8 cellular contexts compared by ENCODE assay signal in genomic region chr7:3300651-3301471, GRCh38.
DNase-seq lines count a peak whose midpoint lies in the region; ATAC-seq lines count a peak whose summit lies in the region.

Gene SDK1, plus strand, starts transcription at chr7:3301252. Its CDS starts 335 bp downstream, at chr7:3301587.

- H3K4me1 ChIP-seq in BLaER1 treated with 17β-estradiol and CSF1 and Interleukin-3, amounts not matched to agents 10 nM and 100 nM: peaks cover 0 to 18% (median 7%) of the 10 kb centered on the region in 10 experiments; a peak in 12 of 20 replicates
- peaks cover 3 to 5% of the 10 kb centered on the region in 2 donors for H3K4me1 ChIP-seq in mucosa of rectum (ENCODE audit: control insufficient read depth in 2 of 2, insufficient read depth in 2 of 2, low read length in 2 of 2)

- no peaks in the 10 kb centered on the region for H3K36me3 ChIP-seq in BLaER1 treated with 17β-estradiol and CSF1 and Interleukin-3, amounts not matched to agents 10 nM and 100 nM
- no peaks in the 10 kb centered on the region for H3K36me3 ChIP-seq in mucosa of rectum (ENCODE audit: control insufficient read depth in 2 of 2, insufficient read depth in 2 of 2, low read length in 2 of 2)

- peak within 1 kb of the TSS in 9 of 11 experiments; percentile 35 to 63 (median 43); a peak in 12 of 22 replicates for H3K27ac ChIP-seq in BLaER1 treated with 17β-estradiol and CSF1 and Interleukin-3, amounts not matched to agents 10 nM and 100 nM
- H3K27ac ChIP-seq in epithelial cell of prostate: no peak within 1 kb of the TSS
- no peak within 1 kb of the TSS for H3K27ac ChIP-seq in mucosa of rectum (ENCODE audit: low read depth in 2 of 2, low read length in 2 of 2)

- no peaks in the 10 kb centered on the region for H3K9me3 ChIP-seq in BLaER1 treated with 17β-estradiol and CSF1 and Interleukin-3, amounts not matched to agents 10 nM and 100 nM (replicated peaks in 1 of 11)
- no peaks in the 10 kb centered on the region for H3K9me3 ChIP-seq in mucosa of rectum (ENCODE audit: control insufficient read depth in 2 of 2, low read length in 2 of 2)

- peak within 1 kb of the TSS; percentile 65 to 83 (median 76) for H3K4me3 ChIP-seq in BLaER1 treated with 17β-estradiol and CSF1 and Interleukin-3, amounts not matched to agents 10 nM and 100 nM
- peak within 1 kb of the TSS; percentile 61 to 74 for H3K4me3 ChIP-seq in mucosa of rectum (ENCODE audit: low read length in 2 of 2)

- H3K27me3 ChIP-seq in BLaER1 treated with 17β-estradiol and CSF1 and Interleukin-3, amounts not matched to agents 10 nM and 100 nM: peaks cover 24 to 46% (median 36%) of the 10 kb centered on the region in 11 experiments
- peaks cover 5 to 9% of the 10 kb centered on the region in 2 donors for H3K27me3 ChIP-seq in mucosa of rectum (ENCODE audit: control insufficient read depth in 2 of 2, insufficient read depth in 2 of 2, low read length in 2 of 2)

- peaks cover 0 to 4% (median 0%) of the 10 kb centered on the region in 11 experiments; a peak in 2 of 22 replicates for H4K20me1 ChIP-seq in BLaER1 treated with 17β-estradiol and CSF1 and Interleukin-3, amounts not matched to agents 10 nM and 100 nM

- ATAC-seq in GM19397 (IDR thresholded peaks at IDR 0.05; ENCODE audit: unreplicated experiment) (peak; percentile 93), HG03521 (IDR thresholded peaks at IDR 0.05; ENCODE audit: unreplicated experiment) (peak; percentile 90)

- H3K9ac ChIP-seq in BLaER1 treated with 17β-estradiol and CSF1 and Interleukin-3, amounts not matched to agents 10 nM and 100 nM: peak within 1 kb of the TSS; percentile 63 to 84 (median 76)
- H3K9ac ChIP-seq in mucosa of rectum (ENCODE audit: low read depth in 1 of 2, low read length in 2 of 2): peak within 1 kb of the TSS; percentile 43 to 56

- DNase-seq in NCI-H82 treated with DMSO at 0.1 percent for 48 hours (lab: John Stamatoyannopoulos, UW; ENCODE audit: unreplicated experiment) (peak; percentile 46), activated T-cell treated with anti-CD3 and anti-CD28 coated beads for 1 hour (ENCODE audit: low read depth) (peak; percentile 90), epithelial cell of prostate (ENCODE audit: low read depth, low spot score) (peak; percentile 44)
- peak; percentile 69 to 81 for DNase-seq in stimulated activated CD8-positive, alpha-beta memory T cell treated with anti-CD3 and anti-CD28 coated beads, Interleukin-4, amount 100 ng/mL, for 1 hour (ENCODE audit: low read depth in 2 of 2, low spot score in 1 of 2)

- H3K4me2 ChIP-seq in BLaER1 treated with 17β-estradiol and CSF1 and Interleukin-3, amounts not matched to agents 10 nM and 100 nM: peak within 1 kb of the TSS; percentile 89 to 100 (median 99)

Comparison
In these comparisons a context has a peak if more than half of its experiments do, and no peak if none do; other contexts are left out.
1. H3K27ac ChIP-seq: peak in BLaER1 treated with 17β-estradiol and CSF1 and Interleukin-3, amounts not matched to agents 10 nM and 100 nM (9 of 11); none in epithelial cell of prostate (single experiment) and mucosa of rectum (0 of 2).
2. Peak in every context shown above with its lines, with median percentiles within 50 percentile points of each other: DNase-seq.